1 cellular context compared by ENCODE assay signal in genomic region chr17:81859906-81860755, GRCh38.
TF ChIP-seq lines count a peak whose summit lies in the region.

Gene P4HB (minus strand): TSS chr17:81860535. CDS start chr17:81860471, 64 bp downstream.

TF ChIP-seq in HEK293, 187 proteins besides CTCF, POLR2A, EP300 and RAD21 (continued from another document):
- TF ChIP-seq SALL2 (tag by site-specific recombination; IDR thresholded peaks at IDR 0.05; ENCODE audit: borderline replicate concordance) (no peak), ZBTB20 (tag by site-specific recombination; IDR thresholded peaks at IDR 0.05) (no peak), ZNF792 (tag by site-specific recombination; IDR thresholded peaks at IDR 0.05) (no peak), ZNF645 (tag by site-specific recombination; IDR thresholded peaks at IDR 0.05) (no peak), ZBTB10 (tag by site-specific recombination; IDR thresholded peaks at IDR 0.05) (no peak), ZNF670 (tag by site-specific recombination; IDR thresholded peaks at IDR 0.05; ENCODE audit: low read depth) (no peak), ZNF785 (tag by site-specific recombination; IDR thresholded peaks at IDR 0.05) (no peak), ZNF280D (tag by site-specific recombination; IDR thresholded peaks at IDR 0.05) (no peak), ZNF184 (tag by site-specific recombination; IDR thresholded peaks at IDR 0.05) (no peak), ZNF654 (tag by site-specific recombination; IDR thresholded peaks at IDR 0.05; ENCODE audit: low read depth) (no peak), ZNF548 (tag by site-specific recombination; IDR thresholded peaks at IDR 0.05) (no peak), KLF1 (tag by site-specific recombination; IDR thresholded peaks at IDR 0.05) (no peak), ZNF843 (tag by site-specific recombination; IDR thresholded peaks at IDR 0.05) (no peak), KLF9 (tag by site-specific recombination; IDR thresholded peaks at IDR 0.05; ENCODE audit: low read depth) (no peak), ZNF404 (tag by site-specific recombination; IDR thresholded peaks at IDR 0.05) (no peak), ZNF76 (tag by site-specific recombination; IDR thresholded peaks at IDR 0.05; ENCODE audit: borderline replicate concordance, low read depth) (no peak; the same call in 1 of the 2 replicates), ZNF571 (tag by site-specific recombination; IDR thresholded peaks at IDR 0.05) (no peak)
